Comparison of ENCODE assay signal across 8 cellular contexts in the genomic region with DNA sequence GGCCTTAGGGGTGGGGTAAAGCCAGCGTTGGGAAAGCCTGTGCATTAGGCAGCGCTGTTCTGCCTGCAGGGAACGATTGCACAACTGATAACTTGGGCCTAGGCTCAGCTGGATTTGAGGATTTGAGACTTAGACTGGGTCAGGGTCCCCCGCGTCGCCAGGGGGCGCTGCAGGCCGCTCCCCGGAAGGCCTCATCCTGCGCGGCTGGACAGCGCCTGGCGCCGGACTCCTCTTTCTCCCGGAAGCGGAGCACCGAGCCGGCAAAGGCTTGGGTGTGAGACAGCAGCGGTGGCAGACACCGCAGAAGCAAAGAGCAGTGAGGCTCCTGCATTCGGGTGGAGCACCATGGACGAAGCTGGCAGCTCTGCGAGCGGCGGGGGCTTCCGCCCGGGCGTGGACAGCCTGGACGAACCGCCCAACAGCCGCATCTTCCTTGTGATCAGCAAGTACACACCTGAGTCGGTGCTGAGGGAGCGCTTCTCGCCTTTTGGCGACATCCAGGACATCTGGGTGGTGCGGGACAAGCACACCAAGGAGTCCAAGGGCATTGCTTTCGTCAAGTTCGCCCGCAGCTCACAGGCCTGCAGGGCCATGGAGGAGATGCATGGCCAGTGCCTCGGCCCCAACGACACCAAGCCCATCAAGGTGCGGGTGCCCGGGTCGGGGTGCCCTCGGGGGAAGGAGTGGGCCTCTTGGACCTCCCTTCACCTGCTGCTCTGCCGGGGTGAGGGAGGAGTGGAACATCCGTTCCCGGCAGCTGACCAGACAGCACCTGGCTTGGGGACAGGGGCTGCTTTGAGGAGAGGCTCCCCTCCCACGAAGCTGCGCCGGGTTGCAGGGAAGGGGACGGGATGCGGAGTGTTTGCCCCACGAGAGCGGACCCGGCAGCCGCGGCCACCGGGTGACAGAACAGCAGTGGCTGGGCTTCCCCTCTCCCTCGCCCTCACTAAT. TPM values are rescaled to one million over a fixed set of nuclear protein-coding genes. Genes with fewer than 3 reads are reported as not detected.
DNase-seq lines count a peak whose midpoint lies in the region; ATAC-seq and TF ChIP-seq lines count a peak whose summit lies in the region.

A gene with protein sequence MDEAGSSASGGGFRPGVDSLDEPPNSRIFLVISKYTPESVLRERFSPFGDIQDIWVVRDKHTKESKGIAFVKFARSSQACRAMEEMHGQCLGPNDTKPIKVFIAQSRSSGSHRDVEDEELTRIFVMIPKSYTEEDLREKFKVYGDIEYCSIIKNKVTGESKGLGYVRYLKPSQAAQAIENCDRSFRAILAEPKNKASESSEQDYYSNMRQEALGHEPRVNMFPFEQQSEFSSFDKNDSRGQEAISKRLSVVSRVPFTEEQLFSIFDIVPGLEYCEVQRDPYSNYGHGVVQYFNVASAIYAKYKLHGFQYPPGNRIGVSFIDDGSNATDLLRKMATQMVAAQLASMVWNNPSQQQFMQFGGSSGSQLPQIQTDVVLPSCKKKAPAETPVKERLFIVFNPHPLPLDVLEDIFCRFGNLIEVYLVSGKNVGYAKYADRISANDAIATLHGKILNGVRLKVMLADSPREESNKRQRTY (plus strand): TSS at position 236 of the 951 bp plus-strand sequence. CDS start 110 bp downstream, at position 346.

- peak within 1 kb of the TSS; percentile 96 for H2AFZ ChIP-seq in IMR-90 (replicated peaks; ENCODE audit: low read length, poor library complexity)

- ATAC-seq in GM21528 (IDR thresholded peaks at IDR 0.05; ENCODE audit: low FRiP score, unreplicated experiment) = peak; percentile 89
- ATAC-seq in IMR-90 (ENCODE audit: low read depth) = peak; percentile 98

- peak; percentile 65; the same call in 1 of the 2 replicates for TF ChIP-seq POLR2A in IMR-90 (IDR thresholded peaks at IDR 0.05; ENCODE audit: low read depth, low read length)
- TF ChIP-seq POLR2A in erythroblast (IDR thresholded peaks at IDR 0.05; ENCODE audit: low read length) = peak; percentile 89

- H3K56ac ChIP-seq in IMR-90 (ENCODE audit: extremely low read depth, insufficient read depth, low read length) = no peak within 1 kb of the TSS

- peak within 1 kb of the TSS; percentile 87 for H2AK9ac ChIP-seq in IMR-90 (replicated peaks; ENCODE audit: low read depth, low read length, poor library complexity)

- peak within 1 kb of the TSS; percentile 52 to 78; a peak in 3 of 4 replicates for H4K8ac ChIP-seq in IMR-90 (ENCODE audit: low read depth in 2 of 2, low read length in 2 of 2)

- peak within 1 kb of the TSS; percentile 26; the same call in 1 of the 2 replicates for H4K91ac ChIP-seq in IMR-90 (ENCODE audit: insufficient read depth, low read depth, low read length)

- H3K79me1 ChIP-seq in IMR-90 (ENCODE audit: low read depth in 1 of 2, low read length in 2 of 2) = peaks cover 4 to 9% of the 10 kb centered on the region in 2 experiments; a peak in 3 of 4 replicates

- intact Hi-C loops in IMR-90 (cut with micrococcal nuclease) = loop anchor here (1.0 to 10.0 kb wide), 7 partner anchors 80 to 802 kb away; partner anchors contain the start of gene OSBPL6

- peak within 1 kb of the TSS; percentile 25; the same call in 1 of the 2 replicates for H2BK120ac ChIP-seq in IMR-90 (ENCODE audit: low read depth, low read length)

- peak within 1 kb of the TSS; percentile 64 for H3K4me2 ChIP-seq in IMR-90 (ENCODE audit: low read depth, low read length)

- peaks cover 6% of the 10 kb centered on the region for H3K9me1 ChIP-seq in IMR-90 (ENCODE audit: insufficient read depth, low read length)

- peak; percentile 99 for TF ChIP-seq CTCF in IMR-90 (conservative IDR thresholded peaks at IDR 0.05; ENCODE audit: low read depth, low read length)

- POLR2A ChIA-PET in IMR-90 (lab: Charles Lee; ENCODE audit: unreplicated experiment) = no interaction called here

- H3K4me3 ChIP-seq in IMR-90 (ENCODE audit: insufficient read depth, low read depth, low read length) (peak within 1 kb of the TSS; percentile 81), mucosa of stomach (ENCODE audit: low read length) (peak within 1 kb of the TSS; percentile 94)

- CTCF ChIA-PET in IMR-90 (lab: Yijun Ruan, JAX) = interaction anchor here (0.5 to 2.8 kb wide), 19 partner anchors 9 to 1126 kb away, joined by 3 to 18 read pairs (median 3); no protein-coding TSS in a partner anchor

- H2BK5ac ChIP-seq in IMR-90 (ENCODE audit: low read depth, low read length, poor library complexity, severe bottlenecking) = no peak within 1 kb of the TSS

- H3K27ac ChIP-seq in IMR-90 (ENCODE audit: insufficient read depth, low read length) = peak within 1 kb of the TSS; percentile 24

- peak within 1 kb of the TSS; percentile 3; the same call in 1 of the 2 replicates for H3K18ac ChIP-seq in IMR-90 (ENCODE audit: low read depth, low read length)

- H2BK20ac ChIP-seq in IMR-90 (ENCODE audit: low read depth, low read length) = 0 out of 2 replicates have a peak within 1 kb of the TSS, but pooled peaks have one; percentile 10

- peak within 1 kb of the TSS; percentile 54 for H3K4ac ChIP-seq in IMR-90 (ENCODE audit: low read depth, low read length)

- no peak within 1 kb of the TSS for H2BK15ac ChIP-seq in IMR-90 (ENCODE audit: low read depth, low read length)

- 1% methylated on average over 29 of the region's 60 CpGs; no CpG with 5 or more reads in 1 of the 2 experiments for WGBS in IMR-90 (ENCODE audit: extremely low coverage in 2 of 2, insufficient read length in 1 of 2), 2 experiments

- peak within 1 kb of the TSS; percentile 63 for H3K23ac ChIP-seq in IMR-90 (ENCODE audit: low read depth, low read length)

- H3K27me3 ChIP-seq in IMR-90 (ENCODE audit: control insufficient read depth, insufficient read depth, low read length) (no peaks in the 10 kb centered on the region), mucosa of stomach (ENCODE audit: control insufficient read depth, insufficient read depth, low read length) (no peaks in the 10 kb centered on the region)

- H3K36me3 ChIP-seq in IMR-90 (ENCODE audit: control insufficient read depth, insufficient read depth, low read length) (no peaks in the 10 kb centered on the region), mucosa of stomach (ENCODE audit: control insufficient read depth, insufficient read depth, low read length) (no peaks in the 10 kb centered on the region)

- H3K9me3 ChIP-seq in IMR-90 (ENCODE audit: control insufficient read depth, insufficient read depth, low read length) (no peaks in the 10 kb centered on the region), mucosa of stomach (ENCODE audit: control insufficient read depth, low read length) (no peaks in the 10 kb centered on the region)

- H3K9ac ChIP-seq in IMR-90 (ENCODE audit: low read depth, low read length) (peak within 1 kb of the TSS; percentile 80), mucosa of stomach (ENCODE audit: low read length) (peak within 1 kb of the TSS; percentile 92)

- peak within 1 kb of the TSS; percentile 88 for H3K14ac ChIP-seq in IMR-90 (replicated peaks; ENCODE audit: low read depth, low read length)

- in situ Hi-C loops in IMR-90 (cut with MboI; ENCODE audit: low sequenced_read_pairs) = no loop called here

- DNase-seq in DMS53 (lab: John Stamatoyannopoulos, UW) = peak; percentile 98
- DNase-seq in IMR-90 = peak; percentile 89
- peak; percentile 24 for DNase-seq in OCI-M2 (lab: John Stamatoyannopoulos, UW; ENCODE audit: unreplicated experiment)
- peak; percentile 63 for DNase-seq in activated T-cell treated with anti-CD3 and anti-CD28 coated beads for 4 hours
- DNase-seq in erythroblast (lab: John Stamatoyannopoulos, UW) = peak; percentile 94 to 96
- peak; percentile 69 to 73 for DNase-seq in stimulated activated CD8-positive, alpha-beta memory T cell treated with anti-CD3 and anti-CD28 coated beads, Interleukin-7, amount 100 ng/mL, for 1 hour (ENCODE audit: low read depth in 2 of 2)

- no peak within 1 kb of the TSS for H2AK5ac ChIP-seq in IMR-90 (ENCODE audit: low read depth, low read length)

- BruUV-seq in IMR-90 (replicated peaks; lab: Mats Ljungman, UMichigan) = no TSS peak

- no peaks in the 10 kb centered on the region for H4K20me1 ChIP-seq in IMR-90 (ENCODE audit: insufficient read depth, low read length)

- TF ChIP-seq RAD21 in IMR-90 (IDR thresholded peaks at IDR 0.05; ENCODE audit: low read length) = peak; percentile 75

- dilution Hi-C loops in IMR-90 (cut with HindIII; ENCODE audit: low sequenced_read_pairs, unreplicated experiment) = no loop called here

- peak within 1 kb of the TSS; percentile 67 for H4K5ac ChIP-seq in IMR-90 (ENCODE audit: low read depth, low read length)

- H3K4me1 ChIP-seq in IMR-90 (ENCODE audit: control insufficient read depth, insufficient read depth, low read length) (peaks cover 1% of the 10 kb centered on the region), mucosa of stomach (ENCODE audit: control insufficient read depth, insufficient read depth, low read length) (peaks cover 6% of the 10 kb centered on the region)

TF ChIP-seq in IMR-90, 13 proteins besides CTCF, POLR2A, EP300 and RAD21:
- peak; percentile 64 for TF ChIP-seq SMC3 (IDR thresholded peaks at IDR 0.05; ENCODE audit: low read depth, low read length)
- TF ChIP-seq CEBPB (IDR thresholded peaks at IDR 0.05; ENCODE audit: low read depth, low read length) = peak; percentile 99
- no peak for TF ChIP-seq CHD1 (IDR thresholded peaks at IDR 0.05; ENCODE audit: low read depth, low read length)
- peak; percentile 66; the same call in 1 of the 2 replicates for TF ChIP-seq MAZ (IDR thresholded peaks at IDR 0.05; ENCODE audit: borderline replicate concordance, low read depth, low read length)
- TF ChIP-seq MXI1 (IDR thresholded peaks at IDR 0.05; ENCODE audit: borderline replicate concordance, low read depth, low read length) = peak; percentile 81; the same call in 1 of the 2 replicates
- no peak for TF ChIP-seq ELK1 (IDR thresholded peaks at IDR 0.05; ENCODE audit: borderline replicate concordance, low read depth, low read length)
- peak; percentile 75 for TF ChIP-seq RCOR1 (IDR thresholded peaks at IDR 0.05; ENCODE audit: insufficient replicate concordance, low read length)

RNA-seq across cellular contexts. Expression of the gene that starts here (rescaled TPM):
- 17.9 and 18.1 TPM in 2 replicates for total RNA-seq in IMR-90 (2012; rRNA removed)
- 8.6 and 10.3 TPM in 2 replicates for polyA plus RNA-seq in IMR-90 (2012; rRNA removed)
- polyA plus RNA-seq in IMR-90 (2012; cell fraction: cytosol; rRNA removed) = 2.5 and 6.5 TPM in 2 replicates
- polyA plus RNA-seq in IMR-90 (2012; cell fraction: nucleus; rRNA removed; ENCODE audit: low replicate concordance) = 7.7 and 10.6 TPM in 2 replicates

Comparison
In these comparisons a context has a peak if more than half of its experiments do, and no peak if none do; other contexts are left out.
1. Peak in every context shown above with its lines: DNase-seq, ATAC-seq, H3K4me3 ChIP-seq and H3K27ac ChIP-seq.
2. DNase-seq: peak in every context shown above with its lines; median percentile 98 in DMS53; 95 in erythroblast; 89 in IMR-90; 71 in stimulated activated CD8-positive, alpha-beta memory T cell treated with anti-CD3 and anti-CD28 coated beads, Interleukin-7, amount 100 ng/mL, for 1 hour; 63 in activated T-cell treated with anti-CD3 and anti-CD28 coated beads for 4 hours; 24 in OCI-M2.